Comparison of ENCODE assay signal across 9 cellular contexts in the genomic region with DNA sequence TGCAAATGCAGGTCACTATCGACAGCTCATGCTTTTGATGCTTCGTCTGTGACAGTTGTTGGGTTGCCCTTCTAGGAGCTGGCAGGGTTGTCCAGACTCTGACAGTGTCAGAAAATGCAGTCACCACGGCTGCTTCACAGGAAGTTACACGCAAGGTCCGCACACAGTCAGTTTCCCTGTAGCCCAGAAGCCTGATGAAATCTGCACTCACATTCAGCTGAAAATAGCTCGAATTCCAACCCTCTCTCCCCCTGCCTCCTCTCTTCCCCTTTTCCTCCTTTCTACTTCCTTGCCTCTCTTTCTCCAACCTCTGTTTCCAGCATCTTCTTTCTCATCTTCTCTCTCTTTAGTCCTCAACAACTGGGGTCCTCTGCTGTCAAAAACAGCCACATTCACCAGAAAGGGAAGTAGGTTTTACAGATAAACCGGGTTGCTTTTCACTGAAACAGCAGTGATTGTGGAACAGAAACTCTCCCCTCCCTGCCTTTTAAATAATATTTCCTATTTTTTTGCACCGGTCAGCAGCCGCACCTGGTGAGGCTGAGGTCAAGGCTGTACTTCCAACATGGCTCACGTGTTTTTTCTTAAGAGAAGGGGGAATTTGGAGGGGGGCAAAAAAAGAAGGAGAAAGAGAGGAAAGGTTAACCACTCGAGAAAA.
DNase-seq lines count a peak whose midpoint lies in the region; ATAC-seq, FAIRE-seq and TF ChIP-seq lines count a peak whose summit lies in the region.
"Had no signal": no experiment of that assay in that cellular context is flagged by ENCODE, and none has a peak within 500 bp of the region (broad histone marks: within the 10 kb centered on the region; RNA-seq: fewer than 3 reads in every experiment).

No MANE protein-coding gene starts in this region.

- H3K4me2 ChIP-seq in BLaER1 = peak overlapping the region; percentile 57
- peak overlapping the region; percentile 39 for H3K4me2 ChIP-seq in GM12878 (ENCODE audit: control insufficient read depth, insufficient read depth)

- SMC1A ChIA-PET in GM12878 (lab: Charles Lee; ENCODE audit: uncharacterized antibody, unreplicated experiment) = interaction anchor here (1.3 kb wide), 1 partner anchor 68 kb away, joined by 3 read pairs; no protein-coding TSS in a partner anchor

- RAD21 ChIA-PET in GM12878 (lab: Charles Lee; ENCODE audit: unreplicated experiment) = no interaction called here

- TF ChIP-seq RAD21 in GM12878 (IDR thresholded peaks at IDR 0.05; ENCODE audit: insufficient read depth, low read depth, low read length) = 0 out of 2 replicates have a peak, but pooled peaks have one; percentile 10

- no peaks in the 10 kb centered on the region for H3K9me3 Mint-ChIP-seq in memory B cell

- peak overlapping the region; percentile 90 for H3K27ac Mint-ChIP-seq in memory B cell

- TF ChIP-seq POLR2A in GM12878 (IDR thresholded peaks at IDR 0.05; ENCODE audit: low read depth, low read length) = no peak

- no peaks in the 10 kb centered on the region for H3K27me3 ChIP-seq in BLaER1
- H3K27me3 ChIP-seq in GM12878 (replicated peaks in 1 of 2; ENCODE audit: control insufficient read depth in 2 of 2, insufficient read depth in 2 of 2, low read length in 1 of 2) = no peaks in the 10 kb centered on the region

- peaks cover 27% of the 10 kb centered on the region for H3K36me3 Mint-ChIP-seq in memory B cell

- H3K4me1 ChIP-seq in BLaER1 (peaks cover 67% of the 10 kb centered on the region), GM12878 (ENCODE audit: control insufficient read depth, insufficient read depth, low read length) (peaks cover 55% of the 10 kb centered on the region)

- no peak overlapping the region for H2AFZ ChIP-seq in GM12878 (ENCODE audit: control insufficient read depth, low read depth, low read length)

- no peak overlapping the region for H3K4me3 ChIP-seq in BLaER1
- H3K4me3 ChIP-seq in GM12878 = peak overlapping the region; percentile 47; the same call in 1 of the 2 replicates

- POLR2A ChIA-PET in GM12878 (lab: Charles Lee) = no interaction called here

- peaks cover 66% of the 10 kb centered on the region for H3K4me1 Mint-ChIP-seq in memory B cell

- intact Hi-C loops in GM12878 (cut with micrococcal nuclease; ENCODE audit: unreplicated experiment) = no loop called here

- FAIRE-seq in GM12878 (lab: Jason Lieb, UNC) = no peak
- FAIRE-seq in RCC 7860 (lab: Jason Lieb, UNC) = no peak

- ATAC-seq in HG02759 (IDR thresholded peaks at IDR 0.05; ENCODE audit: unreplicated experiment) (peak; percentile 44), GM12878 (peak; percentile 51), memory B cell (ENCODE audit: low read depth) (peak; percentile 80)

- H3K27ac ChIP-seq in BLaER1 (no peak overlapping the region), GM12878 (ENCODE audit: control insufficient read depth, insufficient read depth) (peak overlapping the region; percentile 29)

- H3K36me3 ChIP-seq in BLaER1 (peaks cover 99% of the 10 kb centered on the region), GM12878 (ENCODE audit: control insufficient read depth in 2 of 2, insufficient read depth in 2 of 2, low read length in 1 of 2) (peaks cover 0 to 10% of the 10 kb centered on the region in 2 experiments; a peak in 2 of 4 replicates)

- CTCF ChIA-PET in GM12878 (lab: Yijun Ruan, JAX) = interaction anchor here (0.7 to 1.1 kb wide), 2 partner anchors 11 to 66 kb away, joined by 4 read pairs; no protein-coding TSS in a partner anchor

- H3K27me3 Mint-ChIP-seq in memory B cell = no peaks in the 10 kb centered on the region

- DNase-seq in GM12878 (ENCODE audit: low read depth, low spot score) (no peak), memory B cell (ENCODE audit: low spot score in 2 of 2) (peak in 1 of 2 donors; percentile 30), HCEC 1CT (no peak), RCC 7860 (ENCODE audit: low spot score) (no peak)
- no peak for DNase-seq in activated effector memory CD4-positive, alpha-beta T cell treated with anti-CD3 and anti-CD28 coated beads, Interleukin-2, amount 50 U/mL, for 16 hours
- no peak for DNase-seq in stimulated activated CD4-positive, alpha-beta T cell treated with anti-CD3 and anti-CD28 coated beads, Interleukin-1b, Interleukin-23, amount 100 ng/mL, for 48 hours
- DNase-seq: NCI-H748 treated with DMSO at 0.1 percent for 48 hours had no signal

- TF ChIP-seq CTCF in GM12878 (IDR thresholded peaks at IDR 0.05 in 2 of 3, conservative IDR thresholded peaks at IDR 0.05 in 1 of 3; ENCODE audit: control insufficient read depth in 2 of 3, extremely low read depth in 1 of 3, insufficient read depth in 1 of 3, low read depth in 3 of 3, low read length in 3 of 3) = no peak

- peaks cover 100% of the 10 kb centered on the region for H4K20me1 ChIP-seq in BLaER1
- no peaks in the 10 kb centered on the region for H4K20me1 ChIP-seq in GM12878 (ENCODE audit: control insufficient read depth, insufficient read depth)

- H3K9me3 ChIP-seq in BLaER1 (no peaks in the 10 kb centered on the region), GM12878 (replicated peaks; ENCODE audit: control insufficient read depth, insufficient read depth, low read length) (no peaks in the 10 kb centered on the region)

- no peak for TF ChIP-seq EP300 in GM12878 (IDR thresholded peaks at IDR 0.05; ENCODE audit: borderline replicate concordance in 1 of 2, control insufficient read depth in 1 of 2, low read depth in 2 of 2, low read length in 2 of 2)

- peak overlapping the region; percentile 21 for H3K9ac ChIP-seq in BLaER1
- 0 out of 2 replicates have a peak overlapping the region, but pooled peaks have one; percentile 1 for H3K9ac ChIP-seq in GM12878 (ENCODE audit: control insufficient read depth, insufficient read depth, low read length)

- BruUV-seq in GM12878 (replicated peaks; lab: Mats Ljungman, UMichigan) = no TSS peak

- H3K79me2 ChIP-seq in GM12878 (ENCODE audit: control insufficient read depth, insufficient read depth, low read length) = peaks cover 45% of the 10 kb centered on the region

- in situ Hi-C loops in GM12878 (cut with MboI) = no loop called here

- WGBS in GM12878 (ENCODE audit: insufficient coverage, insufficient replicate concordance, low lambda C conversion rate, missing lambda C conversion rate) = 7% methylated on average over 11 of the region's 11 CpGs

- peak overlapping the region; percentile 86 for H3K4me3 Mint-ChIP-seq in memory B cell

TF ChIP-seq in GM12878, 131 proteins besides CTCF, POLR2A, EP300 and RAD21:
- TF ChIP-seq SRF (IDR thresholded peaks at IDR 0.05; ENCODE audit: low read depth in 2 of 2, low read length in 2 of 2) = no peak
- TF ChIP-seq IKZF2 (IDR thresholded peaks at IDR 0.05) = 0 out of 4 replicates have a peak, but pooled peaks of 1 of the 2 experiments have one; percentile 29
- 0 out of 2 replicates have a peak, but pooled peaks have one; percentile 10 for TF ChIP-seq TCF12 (IDR thresholded peaks at IDR 0.05; ENCODE audit: low read depth, low read length)
